ENCODE assay signal across 16 cellular contexts in the genomic region with DNA sequence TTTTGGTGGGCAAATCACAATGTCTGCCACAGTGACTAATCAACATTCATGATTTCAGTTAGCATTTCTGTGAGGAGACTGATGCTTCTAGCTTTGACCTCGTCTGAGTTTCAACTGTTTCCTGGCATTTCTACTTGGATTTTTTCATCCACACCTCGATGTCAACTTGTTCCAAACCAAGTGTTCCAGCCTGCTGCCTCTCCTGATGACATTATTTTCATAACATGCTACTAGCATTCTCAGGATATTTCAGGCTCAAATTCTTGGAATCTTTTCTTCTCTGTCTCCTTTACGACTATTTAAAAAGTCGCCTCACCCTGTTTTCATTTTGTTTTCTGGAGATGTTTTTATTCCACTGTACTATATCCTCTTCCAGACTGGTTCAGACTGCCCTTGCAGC.
DNase-seq lines count a peak whose midpoint lies in the region; ATAC-seq and TF ChIP-seq lines count a peak whose summit lies in the region.
"Had no signal": no experiment of that assay in that cellular context is flagged by ENCODE, and none has a peak within 500 bp of the region (broad histone marks: within the 10 kb centered on the region; RNA-seq: fewer than 3 reads in every experiment).

No MANE protein-coding gene starts in this region.

- TF ChIP-seq CTCF in esophagus muscularis mucosa (IDR thresholded peaks at IDR 0.05), result no peak

- no peak for TF ChIP-seq POLR2A in esophagus muscularis mucosa (IDR thresholded peaks at IDR 0.05; ENCODE audit: low read depth)

- H3K9ac ChIP-seq in rectal smooth muscle tissue (ENCODE audit: low read length), result no peak overlapping the region

- H3K9me3 ChIP-seq in esophagus muscularis mucosa, result no peaks in the 10 kb centered on the region

- peak overlapping the region; percentile 72 to 81 (median 79) for H3K27ac ChIP-seq in esophagus muscularis mucosa (replicated peaks in 1 of 4)
- H3K27ac ChIP-seq in rectal smooth muscle tissue (ENCODE audit: low read depth, low read length), result peak overlapping the region; percentile 61

- TF ChIP-seq EP300 in esophagus muscularis mucosa (IDR thresholded peaks at IDR 0.05), result no peak

- peak; percentile 19 for DNase-seq in AG20443 (ENCODE audit: low spot score)
- peak; percentile 23 for DNase-seq in GM03348 (ENCODE audit: low spot score)
- no peak for DNase-seq in esophagus muscularis mucosa (ENCODE audit: extremely low spot score)
- DNase-seq in A172 (ENCODE audit: low spot score), result no peak
- DNase-seq: DMS 273 treated with DMSO at 0.1 percent for 48 hours, DND-41, H9, KG1, NCI-H1694 treated with DMSO at 0.1 percent for 48 hours, NCI-H510A treated with DMSO at 0.1 percent for 48 hours, NCI-H774 had no signal

- H3K4me1 ChIP-seq in esophagus muscularis mucosa, result peaks cover 0 to 52% (median 25%) of the 10 kb centered on the region in 4 donors
- peaks cover 6% of the 10 kb centered on the region for H3K4me1 ChIP-seq in rectal smooth muscle tissue (ENCODE audit: control insufficient read depth, insufficient read depth, low read length)

- WGBS in esophagus muscularis mucosa, result 43% methylated on average over 4 of the region's 4 CpGs

- H3K27me3 ChIP-seq in esophagus muscularis mucosa (no peaks in the 10 kb centered on the region), rectal smooth muscle tissue (ENCODE audit: control insufficient read depth, insufficient read depth, low read length) (no peaks in the 10 kb centered on the region)

- no peaks in the 10 kb centered on the region for H3K36me3 ChIP-seq in esophagus muscularis mucosa
- no peaks in the 10 kb centered on the region for H3K36me3 ChIP-seq in rectal smooth muscle tissue (ENCODE audit: control insufficient read depth, insufficient read depth, low read length)

- H3K4me3 ChIP-seq in esophagus muscularis mucosa, result no peak overlapping the region
- H3K4me3 ChIP-seq in rectal smooth muscle tissue (ENCODE audit: low read length), result no peak overlapping the region

- intact Hi-C loops in esophagus muscularis mucosa (cut with DNase I), result no loop called here

- ATAC-seq in HG03342 (IDR thresholded peaks at IDR 0.05; ENCODE audit: unreplicated experiment), result no peak
- no peak for ATAC-seq in HG02678 (IDR thresholded peaks at IDR 0.05; ENCODE audit: unreplicated experiment)
- ATAC-seq in HG02870 (IDR thresholded peaks at IDR 0.05; ENCODE audit: unreplicated experiment), result no peak
- ATAC-seq: Right ventricle myocardium inferior had no signal

Comparison
In these comparisons a context has a peak if more than half of its experiments do, and no peak if none do; other contexts are left out.
1. DNase-seq: peak in AG20443 (single experiment) and GM03348 (single experiment); none in esophagus muscularis mucosa (single experiment) and A172 (single experiment).